21 cellular contexts compared by ENCODE assay signal in the genomic region with DNA sequence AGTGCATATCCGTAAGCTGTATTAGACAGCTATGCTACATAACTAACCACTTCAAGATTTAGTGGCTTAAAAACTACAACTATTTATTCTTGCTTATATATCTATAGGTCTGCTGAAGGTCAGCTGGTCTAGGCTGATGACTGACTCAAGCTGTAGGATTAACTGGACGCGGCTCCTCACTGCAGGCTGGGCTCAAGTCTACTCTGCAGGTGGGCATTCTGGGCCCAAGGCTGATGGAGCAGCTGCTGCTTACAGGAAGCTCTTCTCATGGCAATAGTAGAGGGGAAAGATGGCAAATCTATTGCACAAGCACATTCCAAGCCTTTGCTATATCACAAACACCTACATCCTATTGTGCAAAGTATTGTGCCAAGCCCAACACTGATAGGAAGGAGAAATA.
DNase-seq lines count a peak whose midpoint lies in the region; ATAC-seq, FAIRE-seq and TF ChIP-seq lines count a peak whose summit lies in the region.
"Had no signal": no experiment of that assay in that cellular context is flagged by ENCODE, and none has a peak within 500 bp of the region (broad histone marks: within the 10 kb centered on the region; RNA-seq: fewer than 3 reads in every experiment).

No MANE protein-coding gene starts in this region.

- no peaks in the 10 kb centered on the region for H3K27me3 ChIP-seq in smooth muscle cell (ENCODE audit: low read depth)
- H3K27me3 ChIP-seq: ascending aorta; BLaER1 treated with 17β-estradiol and CSF1 and Interleukin-3, amounts not matched to agents 10 nM and 100 nM; neural progenitor cell; upper lobe of left lung had no signal

- no peak for TF ChIP-seq CTCF in smooth muscle cell (IDR thresholded peaks at IDR 0.05; ENCODE audit: borderline replicate concordance, insufficient read depth, poor library complexity, severe bottlenecking)

- no peaks in the 10 kb centered on the region for H4K20me1 ChIP-seq in smooth muscle cell (ENCODE audit: low read depth)
- H4K20me1 ChIP-seq: BLaER1 treated with 17β-estradiol and CSF1 and Interleukin-3, amounts not matched to agents 10 nM and 100 nM had no signal

- no peaks in the 10 kb centered on the region for H3K9me3 ChIP-seq in smooth muscle cell (replicated peaks; ENCODE audit: low read depth)
- H3K9me3 ChIP-seq: ascending aorta, upper lobe of left lung had no signal

- no peak overlapping the region for H3K9ac ChIP-seq in smooth muscle cell (ENCODE audit: low read depth)
- H3K9ac ChIP-seq: BLaER1 treated with 17β-estradiol and CSF1 and Interleukin-3, amounts not matched to agents 10 nM and 100 nM; neural progenitor cell had no signal

- H3K4me1 ChIP-seq in smooth muscle cell (ENCODE audit: low read depth) = no peaks in the 10 kb centered on the region
- H3K4me1 ChIP-seq: ascending aorta, neural progenitor cell, upper lobe of left lung had no signal

- no peak for FAIRE-seq in GM12891 (lab: Jason Lieb, UNC)
- FAIRE-seq: endometrium had no signal

- peaks cover 8% of the 10 kb centered on the region for H3F3A ChIP-seq in smooth muscle cell (ENCODE audit: low read depth)

- no peak for DNase-seq in GM12891 (ENCODE audit: insufficient read length, low spot score)
- DNase-seq in pons (ENCODE audit: low spot score) = no peak
- no peak for DNase-seq in smooth muscle cell (lab: John Stamatoyannopoulos, UW; ENCODE audit: unreplicated experiment)
- DNase-seq: activated CD8-positive, alpha-beta memory T cell treated with anti-CD3 and anti-CD28 coated beads, Interleukin-2, amount 50 U/mL, for 4 hours; activated naive CD4-positive, alpha-beta T cell; DMS153; Kasumi-1; NCI-H1694; NCI-H226; SIG-M5; T-helper 2 cell; upper lobe of left lung had no signal

- 77% methylated on average over 3 of the region's 3 CpGs for whole genome bisulfite sequencing in smooth muscle cell (ENCODE audit: low lambda C conversion rate)

- no peak overlapping the region for H3K27ac ChIP-seq in smooth muscle cell (ENCODE audit: low read depth)
- H3K27ac ChIP-seq: ascending aorta, neural progenitor cell, upper lobe of left lung had no signal

- no peak overlapping the region for H3K4me3 ChIP-seq in smooth muscle cell
- H3K4me3 ChIP-seq: ascending aorta; BLaER1 treated with 17β-estradiol and CSF1 and Interleukin-3, amounts not matched to agents 10 nM and 100 nM; neural progenitor cell; upper lobe of left lung had no signal

- peak; percentile 12 for ATAC-seq in GM18498 (IDR thresholded peaks at IDR 0.05; ENCODE audit: unreplicated experiment)
- peak; percentile 28 for ATAC-seq in GM19452 (IDR thresholded peaks at IDR 0.05; ENCODE audit: unreplicated experiment)
- ATAC-seq in HG02981 (IDR thresholded peaks at IDR 0.05; ENCODE audit: unreplicated experiment) = peak; percentile 2
- peak; percentile 7 for ATAC-seq in HG03520 (IDR thresholded peaks at IDR 0.05; ENCODE audit: unreplicated experiment)
- ATAC-seq in GM21723 (IDR thresholded peaks at IDR 0.05; ENCODE audit: unreplicated experiment) = no peak

- no peak overlapping the region for H3K4me2 ChIP-seq in smooth muscle cell
- H3K4me2 ChIP-seq: neural progenitor cell had no signal

- H3K36me3 ChIP-seq in smooth muscle cell (ENCODE audit: low read depth) = no peaks in the 10 kb centered on the region
- H3K36me3 ChIP-seq: ascending aorta, neural progenitor cell, upper lobe of left lung had no signal

- TF ChIP-seq POLR2A in GM12891 (IDR thresholded peaks at IDR 0.05; ENCODE audit: low read depth, low read length) = no peak

- no peaks in the 10 kb centered on the region for H3K79me2 ChIP-seq in smooth muscle cell (ENCODE audit: low read depth)

- no peak overlapping the region for H2AFZ ChIP-seq in smooth muscle cell (ENCODE audit: low read depth)
- H2AFZ ChIP-seq: neural progenitor cell had no signal

TF ChIP-seq in GM12891, 5 proteins besides CTCF, POLR2A, EP300 and RAD21:
- TF ChIP-seq SPI1 (IDR thresholded peaks at IDR 0.05; ENCODE audit: low read depth, low read length) (no peak), POLR2AphosphoS5 (IDR thresholded peaks at IDR 0.05; ENCODE audit: low read depth, low read length) (no peak), PAX5 (IDR thresholded peaks at IDR 0.05; ENCODE audit: insufficient read depth, low read length, severe bottlenecking) (no peak), TAF1 (IDR thresholded peaks at IDR 0.05; ENCODE audit: low read depth, low read length) (no peak), POU2F2 (IDR thresholded peaks at IDR 0.05; ENCODE audit: low read depth, low read length) (no peak)
